ENCODE assay signal across 24 cellular contexts in the genomic region with DNA sequence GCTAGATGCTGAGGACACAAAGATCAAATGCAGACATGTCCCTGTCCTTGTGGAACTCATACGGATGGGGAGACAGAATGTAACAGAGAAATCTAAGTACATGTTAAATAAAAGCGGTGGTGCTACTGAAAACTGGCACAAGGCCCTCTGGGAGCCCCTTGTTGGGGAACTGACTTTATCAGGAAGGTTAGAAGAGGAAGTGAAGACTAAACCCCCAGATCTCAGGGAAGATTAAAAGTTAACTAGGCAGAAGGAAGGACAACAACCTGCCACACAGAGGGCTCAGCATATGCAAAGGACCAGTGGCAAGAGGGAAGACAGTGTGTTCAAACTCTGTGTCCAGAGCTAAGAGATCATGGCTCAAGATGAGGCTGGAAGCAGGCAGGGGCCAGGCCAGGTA.
"Had no signal": no experiment of that assay in that cellular context is flagged by ENCODE, and none has a peak within 500 bp of the region (broad histone marks: within the 10 kb centered on the region; RNA-seq: fewer than 3 reads in every experiment).

No MANE protein-coding gene starts in this region.

- H3K9me3 ChIP-seq: esophagus squamous epithelium, left lung, lower lobe of right lung, psoas muscle, suprapubic skin, transverse colon had no signal

- H3K36me3 ChIP-seq: esophagus squamous epithelium, left lung, lower lobe of right lung, neural progenitor cell, suprapubic skin, transverse colon had no signal

- H3K27ac ChIP-seq: epithelial cell of prostate, left lung, lower lobe of right lung, neural progenitor cell, parathyroid adenoma, psoas muscle, suprapubic skin, transverse colon had no signal

- ATAC-seq: activated CD8-positive, alpha-beta T cell treated with anti-CD3 and anti-CD28 coated beads for 36 hours; activated naive CD8-positive, alpha-beta T cell treated with anti-CD3 and anti-CD28 coated beads, Interleukin-2, amount 50 U/mL, for 24 hours; activated T-cell treated with anti-CD3 and anti-CD28 coated beads, Interleukin-2, amount 50 U/mL, for 4 hours; activated T-helper 17 cell treated with anti-CD3 and anti-CD28 coated beads, Interleukin-2, amount 50 U/mL, for 72 hours; left lung; lower lobe of right lung; natural killer cell; WTC11 had no signal

- H3K4me3 ChIP-seq: esophagus squamous epithelium, left lung, lower lobe of right lung, neural progenitor cell, psoas muscle, suprapubic skin, transverse colon had no signal

- DNase-seq: activated CD4-positive, alpha-beta T cell treated with anti-CD3 and anti-CD28 coated beads for 1 hour; activated CD4-positive, alpha-beta T cell treated with anti-CD3 and anti-CD28 coated beads, Interleukin-2, amount 10 ng/mL, durations not matched to agents 7 days and 5 days; activated CD8-positive, alpha-beta T cell treated with anti-CD3 and anti-CD28 coated beads for 36 hours; activated naive CD8-positive, alpha-beta T cell treated with anti-CD3 and anti-CD28 coated beads, Interleukin-2, amount 50 U/mL, for 24 hours; activated T-cell treated with anti-CD3 and anti-CD28 coated beads, Interleukin-2, amount 50 U/mL, for 4 hours; effector CD8-positive, alpha-beta T cell; esophagus squamous epithelium; foreskin melanocyte; left lung; lower lobe of right lung; mesenchymal stem cell; natural killer cell; psoas muscle; stimulated activated CD4-positive, alpha-beta T cell treated with anti-CD3 and anti-CD28 coated beads, Interleukin-15, amount 100 ng/mL, for 24 hours; stimulated activated CD4-positive, alpha-beta T cell treated with anti-CD3 and anti-CD28 coated beads, Interleukin-2, amount 100 ng/mL, for 24 hours; stimulated activated naive CD4-positive, alpha-beta T cell; T-helper 2 cell; transverse colon had no signal
